In the genomic region with DNA sequence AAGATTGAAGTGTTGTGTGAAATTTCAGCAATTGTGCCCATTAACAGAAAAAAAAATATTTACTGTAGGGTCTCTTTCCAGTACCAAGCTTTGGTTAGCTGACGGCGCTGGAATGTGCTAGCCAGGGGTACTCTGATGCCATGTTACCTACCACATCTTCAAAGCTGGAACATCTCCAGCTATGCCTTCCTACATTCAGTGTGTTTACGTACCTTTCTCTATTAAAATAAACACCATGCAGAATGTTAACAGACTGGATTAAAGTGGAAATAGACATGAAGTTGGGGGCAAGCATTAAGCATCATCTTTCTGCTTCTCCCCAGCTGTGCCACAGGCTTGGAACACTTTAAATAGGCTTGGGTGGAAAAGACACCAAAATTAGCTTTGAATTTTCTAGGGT, we compare ENCODE assay signal across 36 cellular contexts.
"Had no signal": no experiment of that assay in that cellular context is flagged by ENCODE, and none has a peak within 500 bp of the region (broad histone marks: within the 10 kb centered on the region; RNA-seq: fewer than 3 reads in every experiment).

No MANE protein-coding gene starts in this region.

- H3K9me3 ChIP-seq: adrenal gland, body of pancreas, breast epithelium, MG63, Peyer's patch had no signal

- DNase-seq: activated CD4-positive, alpha-beta T cell treated with anti-CD3 and anti-CD28 coated beads, Interleukin-2, amount 10 ng/mL, durations not matched to agents 24 days and 14 days; activated CD4-positive, alpha-beta T cell treated with anti-CD3 and anti-CD28 coated beads, Interleukin-2, amount 50 U/mL, for 4 hours; activated CD4-positive, CD25-positive, alpha-beta regulatory T cell; activated CD8-positive, alpha-beta T cell treated with anti-CD3 and anti-CD28 coated beads for 36 hours; activated gamma-delta T cell treated with Interleukin-2 at 50 U/mL for 16 hours; activated naive CD4-positive, alpha-beta T cell treated with anti-CD3 and anti-CD28 coated beads for 36 hours; activated T-cell treated with anti-CD3 and anti-CD28 coated beads, Interleukin-2, amount 50 U/mL, for 24 hours; adrenal gland; body of pancreas; cerebellar nuclear complex; Kasumi-1; KG1; MG63; NCI-H1048; NCI-H1105 treated with DMSO at 0.1 percent for 48 hours; NCI-H1436; NCI-H1694; NCI-H1930; NCI-H2081 treated with DMSO at 0.1 percent for 48 hours; NCI-H226; NCI-H446 treated with DMSO at 0.1 percent for 48 hours; NCI-H526; NCI-H774; PC-3; Peyer's patch; RPMI8226; SIG-M5; T-cell; T-helper 17 cell; T-helper 9 cell; WERI-Rb-1 had no signal

- H3K4me1 Mint-ChIP-seq: activated CD4-positive, alpha-beta T cell treated with anti-CD3 and anti-CD28 coated beads, Interleukin-2, amount 10 ng/mL, durations not matched to agents 24 days and 14 days; T-cell; T-helper 17 cell had no signal

- ATAC-seq: activated CD8-positive, alpha-beta T cell treated with anti-CD3 and anti-CD28 coated beads for 36 hours; activated naive CD4-positive, alpha-beta T cell treated with anti-CD3 and anti-CD28 coated beads, Interleukin-2, amount 50 U/mL, for 72 hours; body of pancreas; Right ventricle myocardium inferior; SK-N-SH treated with all-trans-retinoic acid at 6 μM for 48 hours; T-cell; T-helper 17 cell had no signal

- H3K4me1 ChIP-seq: adrenal gland, body of pancreas, breast epithelium, Peyer's patch had no signal

- H3K4me3 Mint-ChIP-seq: activated CD4-positive, alpha-beta T cell treated with anti-CD3 and anti-CD28 coated beads, Interleukin-2, amount 10 ng/mL, durations not matched to agents 24 days and 14 days; activated CD8-positive, alpha-beta T cell treated with anti-CD3 and anti-CD28 coated beads for 36 hours; activated naive CD4-positive, alpha-beta T cell treated with anti-CD3 and anti-CD28 coated beads for 36 hours; activated T-cell treated with anti-CD3 and anti-CD28 coated beads, Interleukin-2, amount 50 U/mL, for 24 hours; T-cell; T-helper 17 cell had no signal

- H3K27me3 ChIP-seq: adrenal gland, body of pancreas, breast epithelium, MG63, Peyer's patch had no signal

- H3K36me3 ChIP-seq: adrenal gland, breast epithelium, MG63, Peyer's patch, WERI-Rb-1 had no signal

- H3K27ac ChIP-seq: adrenal gland, body of pancreas, breast epithelium, Peyer's patch, WERI-Rb-1 had no signal

- H3K4me3 ChIP-seq: adrenal gland, body of pancreas, breast epithelium, MG63, Peyer's patch had no signal

- H3K36me3 Mint-ChIP-seq: activated naive CD4-positive, alpha-beta T cell treated with anti-CD3 and anti-CD28 coated beads, Interleukin-2, amount 50 U/mL, for 72 hours; T-cell had no signal

- H3K9me3 Mint-ChIP-seq: activated CD4-positive, alpha-beta T cell treated with anti-CD3 and anti-CD28 coated beads, Interleukin-2, amount 10 ng/mL, durations not matched to agents 24 days and 14 days; activated CD8-positive, alpha-beta T cell treated with anti-CD3 and anti-CD28 coated beads for 36 hours; activated naive CD4-positive, alpha-beta T cell treated with anti-CD3 and anti-CD28 coated beads for 36 hours; activated naive CD4-positive, alpha-beta T cell treated with anti-CD3 and anti-CD28 coated beads, Interleukin-2, amount 50 U/mL, for 72 hours; activated T-cell treated with anti-CD3 and anti-CD28 coated beads, Interleukin-2, amount 50 U/mL, for 24 hours; activated T-helper 2 cell treated with anti-CD3 and anti-CD28 coated beads, Interferon-gamma antibody, Interleukin-2, Interleukin-4, amounts not matched to agents 10 μg/mL and 5 μg/mL and 100 μg/mL, durations not matched to agents 14 hours and 24 hours and 36 hours; T-cell had no signal

- H3K27ac Mint-ChIP-seq: activated CD4-positive, alpha-beta T cell treated with anti-CD3 and anti-CD28 coated beads, Interleukin-2, amount 10 ng/mL, durations not matched to agents 24 days and 14 days; activated CD8-positive, alpha-beta T cell treated with anti-CD3 and anti-CD28 coated beads for 36 hours; activated naive CD4-positive, alpha-beta T cell treated with anti-CD3 and anti-CD28 coated beads for 36 hours; activated naive CD4-positive, alpha-beta T cell treated with anti-CD3 and anti-CD28 coated beads, Interleukin-2, amount 50 U/mL, for 72 hours; activated T-helper 2 cell treated with anti-CD3 and anti-CD28 coated beads, Interferon-gamma antibody, Interleukin-2, Interleukin-4, amounts not matched to agents 10 μg/mL and 5 μg/mL and 100 μg/mL, durations not matched to agents 14 hours and 24 hours and 36 hours; T-cell; T-helper 17 cell had no signal

- H3K27me3 Mint-ChIP-seq: activated CD8-positive, alpha-beta T cell treated with anti-CD3 and anti-CD28 coated beads for 36 hours had no signal
